17 cellular contexts compared by ENCODE assay signal in the genomic region with DNA sequence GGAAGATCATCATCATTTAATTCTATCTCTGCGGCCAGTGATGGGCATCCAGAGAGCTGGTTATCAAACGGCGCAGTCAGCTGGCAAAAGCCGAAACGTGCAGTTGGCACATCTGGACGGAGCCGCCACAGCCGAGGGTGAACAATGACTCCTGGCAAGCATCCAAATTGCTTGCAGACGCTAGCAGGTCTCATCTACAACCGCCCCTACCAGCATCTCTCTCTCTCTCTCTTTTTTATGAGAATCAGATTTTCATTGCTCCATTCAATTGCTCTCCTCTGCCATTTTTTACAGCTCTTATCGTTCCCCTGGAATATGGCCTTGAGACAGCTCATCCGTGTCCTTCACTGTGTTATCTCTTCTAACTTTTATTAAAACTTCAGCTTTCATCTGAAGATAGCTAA.
DNase-seq lines count a peak whose midpoint lies in the region; ATAC-seq, FAIRE-seq and TF ChIP-seq lines count a peak whose summit lies in the region.
"Had no signal": no experiment of that assay in that cellular context is flagged by ENCODE, and none has a peak within 500 bp of the region (broad histone marks: within the 10 kb centered on the region; RNA-seq: fewer than 3 reads in every experiment).

No MANE protein-coding gene starts in this region.

- TF ChIP-seq POLR2A in H1 (IDR thresholded peaks at IDR 0.05; ENCODE audit: control extremely low read depth in 1 of 2, low read depth in 2 of 2, low read length in 2 of 2) = no peak

- DNase-seq in A673 (ENCODE audit: low spot score) = peak; percentile 81
- DNase-seq in NCI-H1092 (lab: John Stamatoyannopoulos, UW) = peak; percentile 92
- DNase-seq in NCI-H345 treated with DMSO at 0.1 percent for 48 hours (lab: John Stamatoyannopoulos, UW; ENCODE audit: unreplicated experiment) = peak; percentile 86
- no peak for DNase-seq in H1 (ENCODE audit: low read depth in 1 of 2, low spot score in 2 of 2)
- DNase-seq in activated CD4-positive, alpha-beta memory T cell treated with anti-CD3 and anti-CD28 coated beads for 36 hours = no peak
- DNase-seq in HEK293T (ENCODE audit: extremely low spot score) = no peak
- no peak for DNase-seq in upper lobe of right lung
- DNase-seq: activated CD4-positive, alpha-beta T cell treated with anti-CD3 and anti-CD28 coated beads for 36 hours; activated T-cell treated with anti-CD3 and anti-CD28 coated beads, Interleukin-2, amount 50 U/mL, for 24 hours; amniotic stem cell; Karpas-422; OCI-M1 had no signal

- no peak overlapping the region for H3K4ac ChIP-seq in H1 (replicated peaks; ENCODE audit: insufficient read length, low read depth, low read length)

- H4K20me1 ChIP-seq in H1 (replicated peaks in 1 of 2; ENCODE audit: control insufficient read depth in 1 of 2, insufficient read depth in 2 of 2, low read length in 2 of 2) = no peaks in the 10 kb centered on the region

- peaks cover 2% of the 10 kb centered on the region for H3K4me1 Mint-ChIP-seq in activated CD4-positive, alpha-beta memory T cell treated with anti-CD3 and anti-CD28 coated beads for 36 hours (ENCODE audit: low read depth)

- no peak overlapping the region for H3K18ac ChIP-seq in H1 (ENCODE audit: extremely low read depth, low read length)

- no peak overlapping the region for H3K27ac ChIP-seq in A673 (ENCODE audit: low read depth, low read length, poor library complexity, severe bottlenecking)
- no peak overlapping the region for H3K27ac ChIP-seq in H1 (ENCODE audit: low read depth, low read length)
- H3K27ac ChIP-seq in upper lobe of right lung = no peak overlapping the region
- H3K27ac ChIP-seq: prostate gland had no signal

- H4K5ac ChIP-seq in H1 (ENCODE audit: insufficient read length, low read depth, low read length) = no peak overlapping the region

- TF ChIP-seq EP300 in H1 (IDR thresholded peaks at IDR 0.05; ENCODE audit: borderline replicate concordance in 1 of 2, low read depth in 2 of 2, low read length in 2 of 2) = no peak

- no peak for TF ChIP-seq RAD21 in H1 (IDR thresholded peaks at IDR 0.05 in 1 of 2, conservative IDR thresholded peaks at IDR 0.05 in 1 of 2; ENCODE audit: low read depth in 2 of 2, low read length in 2 of 2)

- no peaks in the 10 kb centered on the region for H3K36me3 ChIP-seq in A673 (ENCODE audit: insufficient read depth, low read length, poor library complexity, severe bottlenecking)
- no peaks in the 10 kb centered on the region for H3K36me3 ChIP-seq in H1 (ENCODE audit: control insufficient read depth in 2 of 4, insufficient read depth in 4 of 4, low read length in 3 of 4)
- H3K36me3 ChIP-seq in upper lobe of right lung = no peaks in the 10 kb centered on the region
- H3K36me3 ChIP-seq: prostate gland had no signal

- H3K23me2 ChIP-seq in H1 (ENCODE audit: low read depth, low read length) = no peaks in the 10 kb centered on the region

- POLR2A ChIA-PET in A673 (lab: Charles Lee; ENCODE audit: low non-redundant PET) = no interaction called here
- POLR2A ChIA-PET in H1 (lab: Charles Lee; ENCODE audit: partially characterized antibody) = no interaction called here
- POLR2A ChIA-PET in activated CD4-positive, alpha-beta memory T cell treated with anti-CD3 and anti-CD28 coated beads for 36 hours (lab: Charles Lee) = interaction anchor here (1.7 kb wide), 1 partner anchor 20 kb away, joined by 3 read pairs; no protein-coding TSS in a partner anchor
- POLR2A ChIA-PET in HEK293T (lab: Yijun Ruan, JAX) = interaction anchor here (1.4 kb wide), 1 partner anchor 165 kb away, joined by 4 read pairs; the partner anchor contains the start of gene MAPKAP1

- ATAC-seq in GM18873 (IDR thresholded peaks at IDR 0.05; ENCODE audit: low FRiP score, unreplicated experiment) (no peak), upper lobe of right lung (no peak)
- ATAC-seq: activated CD4-positive, alpha-beta T cell treated with anti-CD3 and anti-CD28 coated beads for 36 hours; stimulated activated memory B cell treated with anti-CD40 and anti-IgM and Interleukin-4, amounts not matched to agents 10 μg/mL and 1 μg/mL and 100 μg/mL, for 72 hours had no signal

- CTCF ChIA-PET in A673 (lab: Charles Lee) = interaction anchor here (1.3 kb wide), 1 partner anchor 134 kb away, joined by 6 read pairs; no protein-coding TSS in a partner anchor
- CTCF ChIA-PET in H1 (lab: Charles Lee; ENCODE audit: partially characterized antibody) = interaction anchor here (0.8 to 4.8 kb wide), 8 partner anchors 9 to 134 kb away, joined by 3 to 19 read pairs (median 4); no protein-coding TSS in a partner anchor
- CTCF ChIA-PET in activated CD4-positive, alpha-beta memory T cell treated with anti-CD3 and anti-CD28 coated beads for 36 hours (lab: Charles Lee) = interaction anchor here (0.6 to 1.1 kb wide), 3 partner anchors 12 to 410 kb away, joined by 3 to 9 read pairs (median 3); no protein-coding TSS in a partner anchor
- CTCF ChIA-PET in HEK293T (lab: Yijun Ruan, JAX) = no interaction called here

- H3K9me3 ChIP-seq in A673 (ENCODE audit: low read depth, low read length, poor library complexity, severe bottlenecking) (no peaks in the 10 kb centered on the region), H1 (ENCODE audit: insufficient read depth in 2 of 2, low read depth in 1 of 2, low read length in 1 of 2) (no peaks in the 10 kb centered on the region), upper lobe of right lung (no peaks in the 10 kb centered on the region)
- H3K9me3 ChIP-seq: prostate gland had no signal

- BruUV-seq in A673 (replicated peaks; lab: Mats Ljungman, UMichigan) = no TSS peak

- no peak overlapping the region for H2BK5ac ChIP-seq in H1 (ENCODE audit: low read depth, low read length)

- H2BK12ac ChIP-seq in H1 (ENCODE audit: low read depth, low read length) = no peak overlapping the region

- peak overlapping the region; percentile 12; the same call in 1 of the 2 replicates for H4K8ac ChIP-seq in H1 (ENCODE audit: extremely low read depth, insufficient read depth, low read length)

- no peak overlapping the region for H2BK15ac ChIP-seq in H1 (ENCODE audit: low read length)

- H3K4me1 ChIP-seq in A673 (ENCODE audit: insufficient read depth, low read length, poor library complexity, severe bottlenecking) (peaks cover 22% of the 10 kb centered on the region), H1 (replicated peaks in 1 of 4; ENCODE audit: control insufficient read depth in 3 of 4, insufficient read depth in 4 of 4, low read length in 3 of 4) (peaks cover 0 to 3% (median under 1%) of the 10 kb centered on the region in 4 experiments; a peak in 2 of 7 replicates), upper lobe of right lung (peaks cover 34% of the 10 kb centered on the region)

- H3K56ac ChIP-seq in H1 (replicated peaks; ENCODE audit: insufficient read length, low read depth, low read length) = no peak overlapping the region

- no peak overlapping the region for H3K4me3 Mint-ChIP-seq in activated CD4-positive, alpha-beta memory T cell treated with anti-CD3 and anti-CD28 coated beads for 36 hours
- H3K4me3 Mint-ChIP-seq: activated CD4-positive, alpha-beta T cell treated with anti-CD3 and anti-CD28 coated beads for 36 hours; activated T-cell treated with anti-CD3 and anti-CD28 coated beads, Interleukin-2, amount 50 U/mL, for 24 hours; dendritic cell treated with granulocyte-macrophage colony-stimulating factor and Interleukin-4, amounts not matched to agents 40 ng/mL and 50 ng/mL, for 4 days; stimulated activated memory B cell treated with anti-CD40 and anti-IgM and Interleukin-4, amounts not matched to agents 10 μg/mL and 1 μg/mL and 100 μg/mL, for 72 hours had no signal

- 95% methylated on average over 12 of the region's 12 CpGs; no CpG with 5 or more reads in 1 of the 2 experiments for WGBS in H1 (ENCODE audit: extremely low coverage in 1 of 2, insufficient coverage in 1 of 2, insufficient read length in 1 of 2, insufficient replicate concordance in 2 of 2, low coverage in 1 of 2, low lambda C conversion rate in 2 of 2, missing lambda C conversion rate in 1 of 2), 2 experiments

- no peak overlapping the region for H3K23ac ChIP-seq in H1 (ENCODE audit: insufficient read length)

- H3K9ac ChIP-seq in H1 (replicated peaks in 1 of 4; ENCODE audit: extremely low read depth in 1 of 4, low read depth in 3 of 4, low read length in 3 of 4) = no peak overlapping the region

- H3K4me2 ChIP-seq in H1 (ENCODE audit: insufficient read depth in 1 of 2, low read depth in 2 of 2, low read length in 2 of 2) = no peak overlapping the region

- no peak overlapping the region for H2BK20ac ChIP-seq in H1 (ENCODE audit: low read length)

- TF ChIP-seq CTCF in A673 (conservative IDR thresholded peaks at IDR 0.05; ENCODE audit: low read depth, low read length) (no peak), H1 (IDR thresholded peaks at IDR 0.05; ENCODE audit: control extremely low read depth in 1 of 3, insufficient read depth in 1 of 3, low read depth in 1 of 3, low read length in 3 of 3) (no peak), upper lobe of right lung (IDR thresholded peaks at IDR 0.05) (no peak)

- H3K27ac Mint-ChIP-seq in activated CD4-positive, alpha-beta memory T cell treated with anti-CD3 and anti-CD28 coated beads for 36 hours = no peak overlapping the region
- H3K27ac Mint-ChIP-seq: activated CD4-positive, alpha-beta T cell treated with anti-CD3 and anti-CD28 coated beads for 36 hours; activated T-cell treated with anti-CD3 and anti-CD28 coated beads, Interleukin-2, amount 50 U/mL, for 24 hours; dendritic cell treated with granulocyte-macrophage colony-stimulating factor and Interleukin-4, amounts not matched to agents 40 ng/mL and 50 ng/mL, for 4 days; stimulated activated memory B cell treated with anti-CD40 and anti-IgM and Interleukin-4, amounts not matched to agents 10 μg/mL and 1 μg/mL and 100 μg/mL, for 72 hours had no signal

- H3K9me3 Mint-ChIP-seq in activated CD4-positive, alpha-beta memory T cell treated with anti-CD3 and anti-CD28 coated beads for 36 hours = no peaks in the 10 kb centered on the region
- H3K9me3 Mint-ChIP-seq: activated T-cell treated with anti-CD3 and anti-CD28 coated beads, Interleukin-2, amount 50 U/mL, for 24 hours; dendritic cell treated with granulocyte-macrophage colony-stimulating factor and Interleukin-4, amounts not matched to agents 40 ng/mL and 50 ng/mL, for 4 days; stimulated activated memory B cell treated with anti-CD40 and anti-IgM and Interleukin-4, amounts not matched to agents 10 μg/mL and 1 μg/mL and 100 μg/mL, for 72 hours had no signal

- no peaks in the 10 kb centered on the region for H3K27me3 Mint-ChIP-seq in activated CD4-positive, alpha-beta memory T cell treated with anti-CD3 and anti-CD28 coated beads for 36 hours
- H3K27me3 Mint-ChIP-seq: activated CD4-positive, alpha-beta T cell treated with anti-CD3 and anti-CD28 coated beads for 36 hours; activated T-cell treated with anti-CD3 and anti-CD28 coated beads, Interleukin-2, amount 50 U/mL, for 24 hours; dendritic cell treated with granulocyte-macrophage colony-stimulating factor and Interleukin-4, amounts not matched to agents 40 ng/mL and 50 ng/mL, for 4 days; stimulated activated memory B cell treated with anti-CD40 and anti-IgM and Interleukin-4, amounts not matched to agents 10 μg/mL and 1 μg/mL and 100 μg/mL, for 72 hours had no signal

- intact Hi-C loops in A673 (cut with micrococcal nuclease; ENCODE audit: unreplicated experiment) (no loop called here), upper lobe of right lung (cut with DNase I) (no loop called here)
- intact Hi-C loops in activated CD4-positive, alpha-beta memory T cell treated with anti-CD3 and anti-CD28 coated beads for 36 hours (cut with micrococcal nuclease) = no loop called here

- H3K27me3 ChIP-seq in A673 (replicated peaks; ENCODE audit: insufficient read depth, low read depth, low read length, poor library complexity) (no peaks in the 10 kb centered on the region), H1 (replicated peaks in 1 of 4; ENCODE audit: control insufficient read depth in 3 of 4, extremely low read depth in 1 of 4, insufficient read depth in 3 of 4, low read length in 3 of 4) (no peaks in the 10 kb centered on the region), upper lobe of right lung (no peaks in the 10 kb centered on the region)

- H3K4me3 ChIP-seq in A673 (ENCODE audit: low read depth, low read length, poor library complexity, severe bottlenecking) (no peak overlapping the region), H1 (ENCODE audit: extremely low read depth in 1 of 4, insufficient read depth in 2 of 4, low read depth in 3 of 4, low read length in 4 of 4) (no peak overlapping the region), upper lobe of right lung (no peak overlapping the region)
- H3K4me3 ChIP-seq: prostate gland had no signal

- H3K36me3 Mint-ChIP-seq in activated CD4-positive, alpha-beta memory T cell treated with anti-CD3 and anti-CD28 coated beads for 36 hours = peaks cover 5% of the 10 kb centered on the region

- H3K79me2 ChIP-seq in H1 (ENCODE audit: control insufficient read depth in 1 of 2, insufficient read depth in 2 of 2, low read length in 2 of 2) = no peaks in the 10 kb centered on the region

- H2AFZ ChIP-seq in H1 (ENCODE audit: low read length) = no peak overlapping the region

- no peak for FAIRE-seq in H1 (lab: Jason Lieb, UNC)
- FAIRE-seq: G401.6 had no signal

- no peak overlapping the region for H2BK120ac ChIP-seq in H1 (replicated peaks; ENCODE audit: low read depth, low read length)

- no peak overlapping the region for H4K91ac ChIP-seq in H1 (replicated peaks; ENCODE audit: insufficient read length, low read length)

- no peaks in the 10 kb centered on the region; the same call in 1 of the 2 replicates for H3K79me1 ChIP-seq in H1 (ENCODE audit: low read depth, low read length)

- no peak overlapping the region for H2AK5ac ChIP-seq in H1 (ENCODE audit: low read depth, low read length)

- no peak overlapping the region for H3K14ac ChIP-seq in H1 (ENCODE audit: insufficient read length)

Comparison
In these comparisons a context has a peak if more than half of its experiments do, and no peak if none do; other contexts are left out.
1. DNase-seq: peak in A673 (single experiment), NCI-H1092 (single experiment) and NCI-H345 treated with DMSO at 0.1 percent for 48 hours (single experiment); none in H1 (0 of 2), activated CD4-positive, alpha-beta memory T cell treated with anti-CD3 and anti-CD28 coated beads for 36 hours (single experiment), HEK293T (single experiment) and upper lobe of right lung (single experiment).
2. POLR2A ChIA-PET loops: an anchor here in activated CD4-positive, alpha-beta memory T cell treated with anti-CD3 and anti-CD28 coated beads for 36 hours (1.7 kb wide) and HEK293T (1.4 kb wide); none called in A673 and H1.